Comparison of ENCODE assay signal across 1 cellular context in the genomic region with DNA sequence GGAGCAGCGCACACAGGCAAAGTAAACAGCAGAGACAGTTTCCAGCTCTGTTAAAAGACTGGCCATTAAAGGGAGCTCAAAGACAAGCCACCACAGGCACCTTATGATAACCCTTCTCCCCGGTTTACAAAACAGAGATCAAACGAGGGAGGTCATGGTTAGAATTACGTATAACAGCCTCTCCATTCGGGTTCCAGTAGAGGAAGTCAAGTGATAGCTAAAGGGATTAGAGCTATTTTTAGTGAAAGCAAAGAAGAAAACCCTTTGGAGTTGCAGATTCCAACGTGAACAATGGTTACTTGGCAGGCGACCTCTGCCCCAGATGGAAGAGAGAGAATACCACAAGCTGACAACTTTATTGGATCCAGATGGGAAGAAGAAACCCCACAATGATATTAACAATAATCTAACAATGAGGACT.
A peak's percentile ranks its signal among the peaks of the same experiment; 100 is the strongest.
TF ChIP-seq lines count a peak whose summit lies in the region.

No MANE protein-coding gene starts in this region.

TF ChIP-seq in HepG2, 621 proteins besides CTCF, POLR2A, EP300 and RAD21 (continued from another document and continues in another):
- TF ChIP-seq, protein P1, sequence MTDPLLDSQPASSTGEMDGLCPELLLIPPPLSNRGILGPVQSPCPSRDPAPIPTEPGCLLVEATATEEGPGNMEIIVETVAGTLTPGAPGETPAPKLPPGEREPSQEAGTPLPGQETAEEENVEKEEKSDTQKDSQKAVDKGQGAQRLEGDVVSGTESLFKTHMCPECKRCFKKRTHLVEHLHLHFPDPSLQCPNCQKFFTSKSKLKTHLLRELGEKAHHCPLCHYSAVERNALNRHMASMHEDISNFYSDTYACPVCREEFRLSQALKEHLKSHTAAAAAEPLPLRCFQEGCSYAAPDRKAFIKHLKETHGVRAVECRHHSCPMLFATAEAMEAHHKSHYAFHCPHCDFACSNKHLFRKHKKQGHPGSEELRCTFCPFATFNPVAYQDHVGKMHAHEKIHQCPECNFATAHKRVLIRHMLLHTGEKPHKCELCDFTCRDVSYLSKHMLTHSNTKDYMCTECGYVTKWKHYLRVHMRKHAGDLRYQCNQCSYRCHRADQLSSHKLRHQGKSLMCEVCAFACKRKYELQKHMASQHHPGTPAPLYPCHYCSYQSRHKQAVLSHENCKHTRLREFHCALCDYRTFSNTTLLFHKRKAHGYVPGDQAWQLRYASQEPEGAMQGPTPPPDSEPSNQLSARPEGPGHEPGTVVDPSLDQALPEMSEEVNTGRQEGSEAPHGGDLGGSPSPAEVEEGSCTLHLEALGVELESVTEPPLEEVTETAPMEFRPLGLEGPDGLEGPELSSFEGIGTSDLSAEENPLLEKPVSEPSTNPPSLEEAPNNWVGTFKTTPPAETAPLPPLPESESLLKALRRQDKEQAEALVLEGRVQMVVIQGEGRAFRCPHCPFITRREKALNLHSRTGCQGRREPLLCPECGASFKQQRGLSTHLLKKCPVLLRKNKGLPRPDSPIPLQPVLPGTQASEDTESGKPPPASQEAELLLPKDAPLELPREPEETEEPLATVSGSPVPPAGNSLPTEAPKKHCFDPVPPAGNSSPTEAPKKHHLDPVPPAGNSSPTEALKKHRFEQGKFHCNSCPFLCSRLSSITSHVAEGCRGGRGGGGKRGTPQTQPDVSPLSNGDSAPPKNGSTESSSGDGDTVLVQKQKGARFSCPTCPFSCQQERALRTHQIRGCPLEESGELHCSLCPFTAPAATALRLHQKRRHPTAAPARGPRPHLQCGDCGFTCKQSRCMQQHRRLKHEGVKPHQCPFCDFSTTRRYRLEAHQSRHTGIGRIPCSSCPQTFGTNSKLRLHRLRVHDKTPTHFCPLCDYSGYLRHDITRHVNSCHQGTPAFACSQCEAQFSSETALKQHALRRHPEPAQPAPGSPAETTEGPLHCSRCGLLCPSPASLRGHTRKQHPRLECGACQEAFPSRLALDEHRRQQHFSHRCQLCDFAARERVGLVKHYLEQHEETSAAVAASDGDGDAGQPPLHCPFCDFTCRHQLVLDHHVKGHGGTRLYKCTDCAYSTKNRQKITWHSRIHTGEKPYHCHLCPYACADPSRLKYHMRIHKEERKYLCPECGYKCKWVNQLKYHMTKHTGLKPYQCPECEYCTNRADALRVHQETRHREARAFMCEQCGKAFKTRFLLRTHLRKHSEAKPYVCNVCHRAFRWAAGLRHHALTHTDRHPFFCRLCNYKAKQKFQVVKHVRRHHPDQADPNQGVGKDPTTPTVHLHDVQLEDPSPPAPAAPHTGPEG (CRISPR knock-in tag; IDR thresholded peaks at IDR 0.05), result no peak
- no peak for TF ChIP-seq ZFY (CRISPR knock-in tag; IDR thresholded peaks at IDR 0.05)
- no peak for TF ChIP-seq ZZZ3 (CRISPR knock-in tag; IDR thresholded peaks at IDR 0.05; ENCODE audit: borderline replicate concordance)
- TF ChIP-seq, protein P2, sequence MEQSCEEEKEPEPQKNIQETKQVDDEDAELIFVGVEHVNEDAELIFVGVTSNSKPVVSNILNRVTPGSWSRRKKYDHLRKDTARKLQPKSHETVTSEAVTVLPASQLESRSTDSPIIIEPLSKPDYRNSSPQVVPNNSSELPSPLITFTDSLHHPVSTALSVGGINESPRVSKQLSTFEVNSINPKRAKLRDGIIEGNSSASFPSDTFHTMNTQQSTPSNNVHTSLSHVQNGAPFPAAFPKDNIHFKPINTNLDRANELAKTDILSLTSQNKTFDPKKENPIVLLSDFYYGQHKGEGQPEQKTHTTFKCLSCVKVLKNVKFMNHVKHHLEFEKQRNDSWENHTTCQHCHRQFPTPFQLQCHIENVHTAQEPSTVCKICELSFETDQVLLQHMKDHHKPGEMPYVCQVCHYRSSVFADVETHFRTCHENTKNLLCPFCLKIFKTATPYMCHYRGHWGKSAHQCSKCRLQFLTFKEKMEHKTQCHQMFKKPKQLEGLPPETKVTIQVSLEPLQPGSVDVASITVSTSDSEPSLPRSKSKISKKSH (CRISPR knock-in tag; IDR thresholded peaks at IDR 0.05; ENCODE audit: borderline replicate concordance), result no peak
- TF ChIP-seq, protein P3, sequence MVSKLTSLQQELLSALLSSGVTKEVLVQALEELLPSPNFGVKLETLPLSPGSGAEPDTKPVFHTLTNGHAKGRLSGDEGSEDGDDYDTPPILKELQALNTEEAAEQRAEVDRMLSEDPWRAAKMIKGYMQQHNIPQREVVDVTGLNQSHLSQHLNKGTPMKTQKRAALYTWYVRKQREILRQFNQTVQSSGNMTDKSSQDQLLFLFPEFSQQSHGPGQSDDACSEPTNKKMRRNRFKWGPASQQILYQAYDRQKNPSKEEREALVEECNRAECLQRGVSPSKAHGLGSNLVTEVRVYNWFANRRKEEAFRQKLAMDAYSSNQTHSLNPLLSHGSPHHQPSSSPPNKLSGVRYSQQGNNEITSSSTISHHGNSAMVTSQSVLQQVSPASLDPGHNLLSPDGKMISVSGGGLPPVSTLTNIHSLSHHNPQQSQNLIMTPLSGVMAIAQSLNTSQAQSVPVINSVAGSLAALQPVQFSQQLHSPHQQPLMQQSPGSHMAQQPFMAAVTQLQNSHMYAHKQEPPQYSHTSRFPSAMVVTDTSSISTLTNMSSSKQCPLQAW (CRISPR knock-in tag; IDR thresholded peaks at IDR 0.05), result no peak
- no peak for TF ChIP-seq CENPX (CRISPR knock-in tag; IDR thresholded peaks at IDR 0.05)
- TF ChIP-seq, protein P4, sequence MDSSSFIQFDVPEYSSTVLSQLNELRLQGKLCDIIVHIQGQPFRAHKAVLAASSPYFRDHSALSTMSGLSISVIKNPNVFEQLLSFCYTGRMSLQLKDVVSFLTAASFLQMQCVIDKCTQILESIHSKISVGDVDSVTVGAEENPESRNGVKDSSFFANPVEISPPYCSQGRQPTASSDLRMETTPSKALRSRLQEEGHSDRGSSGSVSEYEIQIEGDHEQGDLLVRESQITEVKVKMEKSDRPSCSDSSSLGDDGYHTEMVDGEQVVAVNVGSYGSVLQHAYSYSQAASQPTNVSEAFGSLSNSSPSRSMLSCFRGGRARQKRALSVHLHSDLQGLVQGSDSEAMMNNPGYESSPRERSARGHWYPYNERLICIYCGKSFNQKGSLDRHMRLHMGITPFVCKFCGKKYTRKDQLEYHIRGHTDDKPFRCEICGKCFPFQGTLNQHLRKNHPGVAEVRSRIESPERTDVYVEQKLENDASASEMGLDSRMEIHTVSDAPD (CRISPR knock-in tag; IDR thresholded peaks at IDR 0.05), result 0 out of 2 replicates have a peak, but pooled peaks have one; percentile 19
- TF ChIP-seq ZFP41 (CRISPR knock-in tag; IDR thresholded peaks at IDR 0.05; ENCODE audit: borderline replicate concordance), result no peak
- no peak for TF ChIP-seq TBL1XR1 (IDR thresholded peaks at IDR 0.05; ENCODE audit: borderline replicate concordance, low read length, partially characterized antibody)
- TF ChIP-seq ZFP36L1 (CRISPR knock-in tag; IDR thresholded peaks at IDR 0.05), result no peak
- no peak for TF ChIP-seq ZNF530 (CRISPR knock-in tag; IDR thresholded peaks at IDR 0.05; ENCODE audit: low read depth)
- no peak for TF ChIP-seq ELF4 (CRISPR knock-in tag; IDR thresholded peaks at IDR 0.05; ENCODE audit: borderline replicate concordance)
- TF ChIP-seq ZNF605 (CRISPR knock-in tag; IDR thresholded peaks at IDR 0.05), result no peak
- TF ChIP-seq, protein P5, sequence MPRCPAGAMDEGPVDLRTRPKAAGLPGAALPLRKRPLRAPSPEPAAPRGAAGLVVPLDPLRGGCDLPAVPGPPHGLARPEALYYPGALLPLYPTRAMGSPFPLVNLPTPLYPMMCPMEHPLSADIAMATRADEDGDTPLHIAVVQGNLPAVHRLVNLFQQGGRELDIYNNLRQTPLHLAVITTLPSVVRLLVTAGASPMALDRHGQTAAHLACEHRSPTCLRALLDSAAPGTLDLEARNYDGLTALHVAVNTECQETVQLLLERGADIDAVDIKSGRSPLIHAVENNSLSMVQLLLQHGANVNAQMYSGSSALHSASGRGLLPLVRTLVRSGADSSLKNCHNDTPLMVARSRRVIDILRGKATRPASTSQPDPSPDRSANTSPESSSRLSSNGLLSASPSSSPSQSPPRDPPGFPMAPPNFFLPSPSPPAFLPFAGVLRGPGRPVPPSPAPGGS (CRISPR knock-in tag; IDR thresholded peaks at IDR 0.05), result no peak
- peak; percentile 18; the same call in 1 of the 2 replicates for TF ChIP-seq SIX1 (CRISPR knock-in tag; IDR thresholded peaks at IDR 0.05; ENCODE audit: borderline replicate concordance)
- no peak for TF ChIP-seq KLF6 (CRISPR knock-in tag; IDR thresholded peaks at IDR 0.05)
- 0 out of 2 replicates have a peak, but pooled peaks have one; percentile 18 for TF ChIP-seq SP5 (CRISPR knock-in tag; IDR thresholded peaks at IDR 0.05; ENCODE audit: borderline replicate concordance, low read depth)
- no peak for TF ChIP-seq ZNF567 (CRISPR knock-in tag; IDR thresholded peaks at IDR 0.05; ENCODE audit: borderline replicate concordance)
- no peak for TF ChIP-seq ZNF205 (CRISPR knock-in tag; IDR thresholded peaks at IDR 0.05)
- no peak for TF ChIP-seq FOXK2 (IDR thresholded peaks at IDR 0.05)
- peak; percentile 48; the same call in 1 of the 2 replicates for TF ChIP-seq GATAD2A (CRISPR knock-in tag; IDR thresholded peaks at IDR 0.05)
- TF ChIP-seq HOXA9 (CRISPR knock-in tag; IDR thresholded peaks at IDR 0.05; ENCODE audit: borderline replicate concordance), result no peak
- no peak for TF ChIP-seq ZNF124 (CRISPR knock-in tag; IDR thresholded peaks at IDR 0.05)
- peak; percentile 53; the same call in 1 of the 2 replicates for TF ChIP-seq TARDBP (CRISPR knock-in tag; IDR thresholded peaks at IDR 0.05)
- no peak for TF ChIP-seq ZNF33B (CRISPR knock-in tag; IDR thresholded peaks at IDR 0.05)
- peak; percentile 40; the same call in 1 of the 2 replicates for TF ChIP-seq PHF21A (CRISPR knock-in tag; IDR thresholded peaks at IDR 0.05)
- TF ChIP-seq ZNF790 (CRISPR knock-in tag; IDR thresholded peaks at IDR 0.05; ENCODE audit: borderline replicate concordance), result no peak
- TF ChIP-seq FOXA3 (CRISPR knock-in tag; IDR thresholded peaks at IDR 0.05), result peak; percentile 74
- TF ChIP-seq, protein P6, sequence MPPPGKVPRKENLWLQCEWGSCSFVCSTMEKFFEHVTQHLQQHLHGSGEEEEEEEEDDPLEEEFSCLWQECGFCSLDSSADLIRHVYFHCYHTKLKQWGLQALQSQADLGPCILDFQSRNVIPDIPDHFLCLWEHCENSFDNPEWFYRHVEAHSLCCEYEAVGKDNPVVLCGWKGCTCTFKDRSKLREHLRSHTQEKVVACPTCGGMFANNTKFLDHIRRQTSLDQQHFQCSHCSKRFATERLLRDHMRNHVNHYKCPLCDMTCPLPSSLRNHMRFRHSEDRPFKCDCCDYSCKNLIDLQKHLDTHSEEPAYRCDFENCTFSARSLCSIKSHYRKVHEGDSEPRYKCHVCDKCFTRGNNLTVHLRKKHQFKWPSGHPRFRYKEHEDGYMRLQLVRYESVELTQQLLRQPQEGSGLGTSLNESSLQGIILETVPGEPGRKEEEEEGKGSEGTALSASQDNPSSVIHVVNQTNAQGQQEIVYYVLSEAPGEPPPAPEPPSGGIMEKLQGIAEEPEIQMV (CRISPR knock-in tag; IDR thresholded peaks at IDR 0.05; ENCODE audit: low read depth), result no peak
- TF ChIP-seq SNAPC2 (CRISPR knock-in tag; IDR thresholded peaks at IDR 0.05), result no peak
- no peak for TF ChIP-seq RBM39 (IDR thresholded peaks at IDR 0.05; ENCODE audit: low read depth, low read length, poor library complexity, severe bottlenecking)
- TF ChIP-seq, protein P7, sequence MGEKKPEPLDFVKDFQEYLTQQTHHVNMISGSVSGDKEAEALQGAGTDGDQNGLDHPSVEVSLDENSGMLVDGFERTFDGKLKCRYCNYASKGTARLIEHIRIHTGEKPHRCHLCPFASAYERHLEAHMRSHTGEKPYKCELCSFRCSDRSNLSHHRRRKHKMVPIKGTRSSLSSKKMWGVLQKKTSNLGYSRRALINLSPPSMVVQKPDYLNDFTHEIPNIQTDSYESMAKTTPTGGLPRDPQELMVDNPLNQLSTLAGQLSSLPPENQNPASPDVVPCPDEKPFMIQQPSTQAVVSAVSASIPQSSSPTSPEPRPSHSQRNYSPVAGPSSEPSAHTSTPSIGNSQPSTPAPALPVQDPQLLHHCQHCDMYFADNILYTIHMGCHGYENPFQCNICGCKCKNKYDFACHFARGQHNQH (CRISPR knock-in tag; IDR thresholded peaks at IDR 0.05), result peak; percentile 50; the same call in 1 of the 2 replicates
- TF ChIP-seq ZNF678 (CRISPR knock-in tag; IDR thresholded peaks at IDR 0.05), result no peak
- no peak for TF ChIP-seq NPAS2 (CRISPR knock-in tag; IDR thresholded peaks at IDR 0.05; ENCODE audit: borderline replicate concordance)
- TF ChIP-seq ZFYVE20 (CRISPR knock-in tag; IDR thresholded peaks at IDR 0.05; ENCODE audit: borderline replicate concordance, low read depth), result no peak
- peak; percentile 70; the same call in 1 of the 2 replicates for TF ChIP-seq HMG20A (CRISPR knock-in tag; IDR thresholded peaks at IDR 0.05; ENCODE audit: borderline replicate concordance)
- TF ChIP-seq, protein P8, sequence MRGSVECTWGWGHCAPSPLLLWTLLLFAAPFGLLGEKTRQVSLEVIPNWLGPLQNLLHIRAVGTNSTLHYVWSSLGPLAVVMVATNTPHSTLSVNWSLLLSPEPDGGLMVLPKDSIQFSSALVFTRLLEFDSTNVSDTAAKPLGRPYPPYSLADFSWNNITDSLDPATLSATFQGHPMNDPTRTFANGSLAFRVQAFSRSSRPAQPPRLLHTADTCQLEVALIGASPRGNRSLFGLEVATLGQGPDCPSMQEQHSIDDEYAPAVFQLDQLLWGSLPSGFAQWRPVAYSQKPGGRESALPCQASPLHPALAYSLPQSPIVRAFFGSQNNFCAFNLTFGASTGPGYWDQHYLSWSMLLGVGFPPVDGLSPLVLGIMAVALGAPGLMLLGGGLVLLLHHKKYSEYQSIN (CRISPR knock-in tag; IDR thresholded peaks at IDR 0.05; ENCODE audit: borderline replicate concordance), result no peak
- TF ChIP-seq, protein P9, sequence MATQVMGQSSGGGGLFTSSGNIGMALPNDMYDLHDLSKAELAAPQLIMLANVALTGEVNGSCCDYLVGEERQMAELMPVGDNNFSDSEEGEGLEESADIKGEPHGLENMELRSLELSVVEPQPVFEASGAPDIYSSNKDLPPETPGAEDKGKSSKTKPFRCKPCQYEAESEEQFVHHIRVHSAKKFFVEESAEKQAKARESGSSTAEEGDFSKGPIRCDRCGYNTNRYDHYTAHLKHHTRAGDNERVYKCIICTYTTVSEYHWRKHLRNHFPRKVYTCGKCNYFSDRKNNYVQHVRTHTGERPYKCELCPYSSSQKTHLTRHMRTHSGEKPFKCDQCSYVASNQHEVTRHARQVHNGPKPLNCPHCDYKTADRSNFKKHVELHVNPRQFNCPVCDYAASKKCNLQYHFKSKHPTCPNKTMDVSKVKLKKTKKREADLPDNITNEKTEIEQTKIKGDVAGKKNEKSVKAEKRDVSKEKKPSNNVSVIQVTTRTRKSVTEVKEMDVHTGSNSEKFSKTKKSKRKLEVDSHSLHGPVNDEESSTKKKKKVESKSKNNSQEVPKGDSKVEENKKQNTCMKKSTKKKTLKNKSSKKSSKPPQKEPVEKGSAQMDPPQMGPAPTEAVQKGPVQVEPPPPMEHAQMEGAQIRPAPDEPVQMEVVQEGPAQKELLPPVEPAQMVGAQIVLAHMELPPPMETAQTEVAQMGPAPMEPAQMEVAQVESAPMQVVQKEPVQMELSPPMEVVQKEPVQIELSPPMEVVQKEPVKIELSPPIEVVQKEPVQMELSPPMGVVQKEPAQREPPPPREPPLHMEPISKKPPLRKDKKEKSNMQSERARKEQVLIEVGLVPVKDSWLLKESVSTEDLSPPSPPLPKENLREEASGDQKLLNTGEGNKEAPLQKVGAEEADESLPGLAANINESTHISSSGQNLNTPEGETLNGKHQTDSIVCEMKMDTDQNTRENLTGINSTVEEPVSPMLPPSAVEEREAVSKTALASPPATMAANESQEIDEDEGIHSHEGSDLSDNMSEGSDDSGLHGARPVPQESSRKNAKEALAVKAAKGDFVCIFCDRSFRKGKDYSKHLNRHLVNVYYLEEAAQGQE (IDR thresholded peaks at IDR 0.05; ENCODE audit: borderline replicate concordance in 1 of 2, low read depth in 1 of 2, low read length in 2 of 2), result 0 out of 4 replicates have a peak, but pooled peaks of 1 of the 2 experiments have one; percentile 28
- no peak for TF ChIP-seq ZNF775 (CRISPR knock-in tag; IDR thresholded peaks at IDR 0.05; ENCODE audit: borderline replicate concordance)
- no peak for TF ChIP-seq PLRG1 (conservative IDR thresholded peaks at IDR 0.05)
- no peak for TF ChIP-seq ZBTB8A (CRISPR knock-in tag; IDR thresholded peaks at IDR 0.05; ENCODE audit: borderline replicate concordance, low read depth)
- no peak for TF ChIP-seq KMT2A (CRISPR knock-in tag; IDR thresholded peaks at IDR 0.05)
